Comparison of ENCODE assay signal across 13 cellular contexts in genomic region chr11:95577716-95578460, GRCh38.
A peak's percentile ranks its signal among the peaks of the same experiment; 100 is the strongest.
DNase-seq lines count a peak whose midpoint lies in the region; ATAC-seq, FAIRE-seq and TF ChIP-seq lines count a peak whose summit lies in the region.
"Had no signal": no experiment of that assay in that cellular context is flagged by ENCODE, and none has a peak within 500 bp of the region (broad histone marks: within the 10 kb centered on the region; RNA-seq: fewer than 3 reads in every experiment).

No MANE protein-coding gene starts in this region.

- DNase-seq in EH (ENCODE audit: low read depth) (peak; percentile 47), astrocyte (ENCODE audit: low read depth) (peak; percentile 72), left lung (no peak), A673 (ENCODE audit: low spot score) (no peak), substantia nigra (lab: John Stamatoyannopoulos, UW) (no peak), H54 (ENCODE audit: insufficient read length, low spot score) (no peak)
- DNase-seq: activated naive CD8-positive, alpha-beta T cell treated with anti-CD3 and anti-CD28 coated beads, Interleukin-2, amount 10 ng/mL, durations not matched to agents 7 days and 5 days; foreskin melanocyte; NCI-H524; stimulated activated CD4-positive, alpha-beta T cell treated with anti-CD3 and anti-CD28 coated beads, Interleukin-12 subunit alpha, Interleukin-12 subunit beta, amount 100 ng/mL, for 4 hours; T-helper 9 cell had no signal

- no peaks in the 10 kb centered on the region for H3K9me3 ChIP-seq in astrocyte (ENCODE audit: insufficient read depth, low read depth, low read length)
- H3K9me3 ChIP-seq in left lung = no peaks in the 10 kb centered on the region
- H3K9me3 ChIP-seq in A673 (ENCODE audit: low read depth, low read length, poor library complexity, severe bottlenecking) = no peaks in the 10 kb centered on the region

- H3K4me2 ChIP-seq in astrocyte (ENCODE audit: low read length) = no peak overlapping the region

- TF ChIP-seq CTCF in astrocyte (IDR thresholded peaks at IDR 0.05; ENCODE audit: insufficient read depth, low read depth, low read length) (no peak), left lung (IDR thresholded peaks at IDR 0.05) (no peak), A673 (conservative IDR thresholded peaks at IDR 0.05; ENCODE audit: low read depth, low read length) (no peak)

- no peaks in the 10 kb centered on the region for H3K4me1 ChIP-seq in astrocyte (ENCODE audit: insufficient read depth, low read length)
- no peaks in the 10 kb centered on the region for H3K4me1 ChIP-seq in left lung
- H3K4me1 ChIP-seq in A673 (ENCODE audit: insufficient read depth, low read length, poor library complexity, severe bottlenecking) = no peaks in the 10 kb centered on the region

- no peaks in the 10 kb centered on the region for H3K36me3 Mint-ChIP-seq in astrocyte (ENCODE audit: low read depth, unreplicated experiment)

- H3K9ac ChIP-seq in astrocyte (ENCODE audit: low read length) = no peak overlapping the region

- no peaks in the 10 kb centered on the region for H3K79me2 ChIP-seq in astrocyte (ENCODE audit: insufficient read depth, low read length)

- no peak overlapping the region for H2AFZ ChIP-seq in astrocyte (ENCODE audit: low read depth, low read length)

- H3K4me3 ChIP-seq in astrocyte (ENCODE audit: insufficient read depth, low read depth, low read length) (no peak overlapping the region), left lung (no peak overlapping the region), A673 (ENCODE audit: low read depth, low read length, poor library complexity, severe bottlenecking) (no peak overlapping the region)

- H3K27me3 ChIP-seq in astrocyte (ENCODE audit: insufficient read depth, low read length) (no peaks in the 10 kb centered on the region), left lung (no peaks in the 10 kb centered on the region), A673 (replicated peaks; ENCODE audit: insufficient read depth, low read depth, low read length, poor library complexity) (no peaks in the 10 kb centered on the region)

- CTCF ChIA-PET in A673 (lab: Charles Lee) = no interaction called here

- intact Hi-C loops in left lung (cut with DNase I) = no loop called here
- intact Hi-C loops in A673 (cut with micrococcal nuclease; ENCODE audit: unreplicated experiment) = no loop called here

- TF ChIP-seq POLR2A in H54 (IDR thresholded peaks at IDR 0.05; ENCODE audit: low read depth, low read length) = no peak

- ATAC-seq in HG03060 (IDR thresholded peaks at IDR 0.05; ENCODE audit: low read depth, unreplicated experiment) (peak; percentile 50), left lung (peak; percentile 62), GM19463 (IDR thresholded peaks at IDR 0.05; ENCODE audit: unreplicated experiment) (no peak)

- H3K27ac ChIP-seq in astrocyte (ENCODE audit: low read depth, low read length) = no peak overlapping the region
- H3K27ac ChIP-seq in left lung = no peak overlapping the region
- no peak overlapping the region for H3K27ac ChIP-seq in A673 (ENCODE audit: low read depth, low read length, poor library complexity, severe bottlenecking)
- H3K27ac ChIP-seq in substantia nigra (ENCODE audit: low read depth, low read length, poor library complexity, severe bottlenecking) = no peak overlapping the region

- FAIRE-seq in astrocyte (lab: Jason Lieb, UNC) = peak; percentile 80
- FAIRE-seq in H54 (lab: Jason Lieb, UNC) = no peak

- H3K4me3 Mint-ChIP-seq in astrocyte (ENCODE audit: unreplicated experiment) = no peak overlapping the region
- H3K4me3 Mint-ChIP-seq: activated naive CD8-positive, alpha-beta T cell treated with anti-CD3 and anti-CD28 coated beads, Interleukin-2, amount 10 ng/mL, durations not matched to agents 7 days and 5 days had no signal

- no TSS peak for BruUV-seq in A673 (replicated peaks; lab: Mats Ljungman, UMichigan)

- no peaks in the 10 kb centered on the region for H3K27me3 Mint-ChIP-seq in astrocyte (ENCODE audit: low read depth, unreplicated experiment)

- no peaks in the 10 kb centered on the region for H3K9me3 Mint-ChIP-seq in astrocyte (ENCODE audit: unreplicated experiment)

- H3K36me3 ChIP-seq in astrocyte (ENCODE audit: insufficient read depth, low read length) (no peaks in the 10 kb centered on the region), left lung (no peaks in the 10 kb centered on the region), A673 (ENCODE audit: insufficient read depth, low read length, poor library complexity, severe bottlenecking) (no peaks in the 10 kb centered on the region)

- peaks cover 9% of the 10 kb centered on the region for H3K4me1 Mint-ChIP-seq in astrocyte (ENCODE audit: low read depth, unreplicated experiment)
- H3K4me1 Mint-ChIP-seq: activated naive CD8-positive, alpha-beta T cell treated with anti-CD3 and anti-CD28 coated beads, Interleukin-2, amount 10 ng/mL, durations not matched to agents 7 days and 5 days had no signal

- H4K20me1 ChIP-seq in astrocyte (ENCODE audit: insufficient read depth, low read length) = no peaks in the 10 kb centered on the region

- POLR2A ChIA-PET in A673 (lab: Charles Lee; ENCODE audit: low non-redundant PET) = no interaction called here

- H3K27ac Mint-ChIP-seq in astrocyte (ENCODE audit: unreplicated experiment) = peak overlapping the region; percentile 41
- H3K27ac Mint-ChIP-seq: activated naive CD8-positive, alpha-beta T cell treated with anti-CD3 and anti-CD28 coated beads, Interleukin-2, amount 10 ng/mL, durations not matched to agents 7 days and 5 days had no signal

Comparison
In these comparisons a context has a peak if more than half of its experiments do, and no peak if none do; other contexts are left out.
1. DNase-seq: peak in EH (single experiment) and astrocyte (single experiment); none in left lung (0 of 2), A673 (single experiment), substantia nigra (0 of 49) and H54 (single experiment).